8 cellular contexts compared by ENCODE assay signal in genomic region chr14:69877492-69877891, GRCh38. TPM values are rescaled to one million over a fixed set of nuclear protein-coding genes. Genes with fewer than 3 reads are reported as not detected.
DNase-seq lines count a peak whose midpoint lies in the region; ATAC-seq and TF ChIP-seq lines count a peak whose summit lies in the region.

No MANE protein-coding gene starts in this region.

- peaks cover 4% of the 10 kb centered on the region for H3K4me1 Mint-ChIP-seq in activated naive CD8-positive, alpha-beta T cell treated with anti-CD3 and anti-CD28 coated beads for 36 hours

- no peak overlapping the region for H3K4me3 Mint-ChIP-seq in activated naive CD8-positive, alpha-beta T cell treated with anti-CD3 and anti-CD28 coated beads for 36 hours

- no peaks in the 10 kb centered on the region for H3K36me3 ChIP-seq in left lung

- intact Hi-C loops in left lung (cut with DNase I) = no loop called here

- TF ChIP-seq CTCF in WI38 (IDR thresholded peaks at IDR 0.05; ENCODE audit: low read depth, low read length) = peak; percentile 42
- TF ChIP-seq CTCF in left lung (IDR thresholded peaks at IDR 0.05) = peak in 1 of 2 donors; percentile 20

- no peak overlapping the region for H3K4me3 ChIP-seq in WI38 (ENCODE audit: low read depth, low read length)
- no peak overlapping the region for H3K4me3 ChIP-seq in left lung

- peaks cover 47% of the 10 kb centered on the region for H3K27me3 Mint-ChIP-seq in activated naive CD8-positive, alpha-beta T cell treated with anti-CD3 and anti-CD28 coated beads for 36 hours

- H3K9me3 ChIP-seq in left lung = no peaks in the 10 kb centered on the region

- no peak overlapping the region for H3K27ac Mint-ChIP-seq in activated naive CD8-positive, alpha-beta T cell treated with anti-CD3 and anti-CD28 coated beads for 36 hours

- no peaks in the 10 kb centered on the region for H3K36me3 Mint-ChIP-seq in activated naive CD8-positive, alpha-beta T cell treated with anti-CD3 and anti-CD28 coated beads for 36 hours

- peaks cover 0 to 10% of the 10 kb centered on the region in 2 donors for H3K4me1 ChIP-seq in left lung

- DNase-seq in COR-L47 (lab: John Stamatoyannopoulos, UW) (peak; percentile 54), HuH-7 (ENCODE audit: low spot score) (peak; percentile 64), left lung (no peak), T-helper 2 cell (no peak)
- no peak for DNase-seq in activated naive CD8-positive, alpha-beta T cell treated with anti-CD3 and anti-CD28 coated beads for 36 hours
- no peak for DNase-seq in stimulated activated CD4-positive, alpha-beta T cell treated with anti-CD3 and anti-CD28 coated beads, Interleukin-2, amount 100 ng/mL, for 24 hours

- peak; percentile 59 for ATAC-seq in left lung
- no peak for ATAC-seq in HG02981 (IDR thresholded peaks at IDR 0.05; ENCODE audit: unreplicated experiment)

- no peak overlapping the region for H3K27ac ChIP-seq in left lung

- peaks cover 3% of the 10 kb centered on the region for H3K9me3 Mint-ChIP-seq in activated naive CD8-positive, alpha-beta T cell treated with anti-CD3 and anti-CD28 coated beads for 36 hours

- peaks cover 21 to 55% of the 10 kb centered on the region in 2 donors for H3K27me3 ChIP-seq in left lung

RNA-seq across cellular contexts. Expression of gene SMOC1, which starts 1.7 kb away (rescaled TPM):
- total RNA-seq in left lung = 1 to 10 TPM in 1 of 2 donors, under 1 TPM in 1; 0.20 to 1.1 TPM
- total RNA-seq in activated naive CD8-positive, alpha-beta T cell treated with anti-CD3 and anti-CD28 coated beads for 36 hours = not detected

Comparison
In these comparisons a context has a peak if more than half of its experiments do, and no peak if none do; other contexts are left out.
1. DNase-seq: peak in COR-L47 (single experiment) and HuH-7 (single experiment); none in left lung (0 of 2), T-helper 2 cell (0 of 5), activated naive CD8-positive, alpha-beta T cell treated with anti-CD3 and anti-CD28 coated beads for 36 hours (single experiment) and stimulated activated CD4-positive, alpha-beta T cell treated with anti-CD3 and anti-CD28 coated beads, Interleukin-2, amount 100 ng/mL, for 24 hours (0 of 2).